9 cellular contexts compared by ENCODE assay signal in the genomic region with DNA sequence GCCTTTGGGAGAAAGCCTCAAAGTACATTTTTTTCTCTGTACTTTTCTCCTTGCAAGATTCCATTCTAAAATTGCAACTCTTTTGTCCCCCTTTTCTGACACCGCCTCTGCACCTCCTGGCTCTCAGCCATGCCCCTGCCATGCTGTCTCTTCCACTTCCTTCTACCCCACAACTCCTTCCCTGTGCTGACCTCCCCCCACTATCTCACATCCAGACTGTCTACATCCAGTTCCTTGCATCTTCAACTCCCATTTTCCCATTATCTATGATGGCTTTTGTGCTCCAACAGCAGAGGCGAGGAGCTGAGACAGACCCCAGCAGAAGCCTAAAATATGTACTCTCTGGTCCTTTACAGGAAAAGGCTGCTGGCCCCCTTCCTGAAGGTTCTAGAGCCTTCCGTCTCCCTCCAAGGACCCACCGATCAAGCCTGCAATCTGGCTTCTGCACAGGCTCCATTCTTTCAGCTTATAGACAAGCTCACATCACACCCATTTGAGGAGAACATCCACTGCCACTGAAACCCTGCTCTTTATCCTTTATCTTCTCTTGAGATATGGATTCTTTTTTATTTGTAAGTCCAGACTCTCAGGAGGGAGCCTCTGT. TPM values are rescaled to one million over a fixed set of nuclear protein-coding genes. Genes with fewer than 3 reads are reported as not detected.
DNase-seq lines count a peak whose midpoint lies in the region; ATAC-seq and TF ChIP-seq lines count a peak whose summit lies in the region.
"Had no signal": no experiment of that assay in that cellular context is flagged by ENCODE, and none has a peak within 500 bp of the region (broad histone marks: within the 10 kb centered on the region; RNA-seq: fewer than 3 reads in every experiment).

No MANE protein-coding gene starts in this region.

- H3K27ac ChIP-seq in epithelial cell of prostate (peak overlapping the region; percentile 64), stomach (peak overlapping the region in 4 of 5 donors; percentile 86 to 90 (median 89))

- peaks cover 33% of the 10 kb centered on the region for H3K4me1 Mint-ChIP-seq in T-helper 2 cell treated with Interferon-gamma antibody and Interleukin-4, amounts not matched to agents 5 μg/mL and 100 μg/mL, for 36 hours (ENCODE audit: low read depth)
- H3K4me1 Mint-ChIP-seq in activated CD8-positive, alpha-beta T cell treated with anti-CD3 and anti-CD28 coated beads for 36 hours (ENCODE audit: low read depth) = peaks cover 46% of the 10 kb centered on the region

- no peak for TF ChIP-seq POLR2A in stomach (IDR thresholded peaks at IDR 0.05)

- H3K36me3 ChIP-seq in stomach = no peaks in the 10 kb centered on the region

- no peak for TF ChIP-seq CTCF in activated CD8-positive, alpha-beta T cell treated with anti-CD3 and anti-CD28 coated beads for 36 hours (IDR thresholded peaks at IDR 0.05)
- TF ChIP-seq CTCF in stomach (IDR thresholded peaks at IDR 0.05) = no peak

- no peaks in the 10 kb centered on the region for H3K27me3 Mint-ChIP-seq in T-helper 2 cell treated with Interferon-gamma antibody and Interleukin-4, amounts not matched to agents 5 μg/mL and 100 μg/mL, for 36 hours (ENCODE audit: low read depth)
- no peaks in the 10 kb centered on the region for H3K27me3 Mint-ChIP-seq in activated CD8-positive, alpha-beta T cell treated with anti-CD3 and anti-CD28 coated beads for 36 hours

- no peak overlapping the region for H3K4me3 ChIP-seq in stomach

- CTCF ChIA-PET in activated CD8-positive, alpha-beta T cell treated with anti-CD3 and anti-CD28 coated beads for 36 hours (lab: Charles Lee) = interaction anchor here (1.4 kb wide), 1 partner anchor 11 kb away, joined by 4 read pairs; no protein-coding TSS in a partner anchor

- POLR2A ChIA-PET in activated CD8-positive, alpha-beta T cell treated with anti-CD3 and anti-CD28 coated beads for 36 hours (lab: Charles Lee) = no interaction called here

- 81 to 91% (median 85%) methylated on average over 4 of the region's 4 CpGs for WGBS in stomach, 5 donors

- TF ChIP-seq EP300 in stomach (IDR thresholded peaks at IDR 0.05) = no peak

- intact Hi-C loops in activated CD8-positive, alpha-beta T cell treated with anti-CD3 and anti-CD28 coated beads for 36 hours (cut with micrococcal nuclease) = no loop called here
- intact Hi-C loops in stomach (cut with DNase I; ENCODE audit: low total_unique reads) = no loop called here

- H3K4me3 Mint-ChIP-seq in T-helper 2 cell treated with Interferon-gamma antibody and Interleukin-4, amounts not matched to agents 5 μg/mL and 100 μg/mL, for 36 hours = peak overlapping the region; percentile 53
- peak overlapping the region; percentile 28 for H3K4me3 Mint-ChIP-seq in activated CD8-positive, alpha-beta T cell treated with anti-CD3 and anti-CD28 coated beads for 36 hours

- DNase-seq in T-helper 2 cell treated with Interferon-gamma antibody and Interleukin-4, amounts not matched to agents 5 μg/mL and 100 μg/mL, for 36 hours (ENCODE audit: low spot score) = no peak
- no peak for DNase-seq in T-helper 2 cell
- no peak for DNase-seq in activated CD8-positive, alpha-beta T cell treated with anti-CD3 and anti-CD28 coated beads for 36 hours
- no peak for DNase-seq in epithelial cell of prostate (ENCODE audit: low read depth, low spot score)
- DNase-seq in stomach = no peak
- no peak for DNase-seq in stimulated activated CD4-positive, alpha-beta T cell treated with anti-CD3 and anti-CD28 coated beads, Interleukin-4, amount 100 ng/mL, for 1 hour
- no peak for DNase-seq in T-helper 1 cell
- DNase-seq: NCI-H748 treated with DMSO at 0.1 percent for 48 hours had no signal

- H3K27me3 ChIP-seq in stomach = no peaks in the 10 kb centered on the region

- no peak for ATAC-seq in activated CD8-positive, alpha-beta T cell treated with anti-CD3 and anti-CD28 coated beads for 36 hours
- ATAC-seq in GM21528 (IDR thresholded peaks at IDR 0.05; ENCODE audit: low FRiP score, unreplicated experiment) = no peak

- H3K4me1 ChIP-seq in stomach = peaks cover 53 to 93% (median 75%) of the 10 kb centered on the region in 4 donors

- no peaks in the 10 kb centered on the region for H3K9me3 ChIP-seq in stomach

- H3K27ac Mint-ChIP-seq in T-helper 2 cell treated with Interferon-gamma antibody and Interleukin-4, amounts not matched to agents 5 μg/mL and 100 μg/mL, for 36 hours = no peak overlapping the region
- peak overlapping the region; percentile 78 for H3K27ac Mint-ChIP-seq in activated CD8-positive, alpha-beta T cell treated with anti-CD3 and anti-CD28 coated beads for 36 hours

- no peaks in the 10 kb centered on the region for H3K9me3 Mint-ChIP-seq in T-helper 2 cell treated with Interferon-gamma antibody and Interleukin-4, amounts not matched to agents 5 μg/mL and 100 μg/mL, for 36 hours
- H3K9me3 Mint-ChIP-seq in activated CD8-positive, alpha-beta T cell treated with anti-CD3 and anti-CD28 coated beads for 36 hours = no peaks in the 10 kb centered on the region

- H3K36me3 Mint-ChIP-seq in T-helper 2 cell treated with Interferon-gamma antibody and Interleukin-4, amounts not matched to agents 5 μg/mL and 100 μg/mL, for 36 hours (ENCODE audit: low read depth) = no peaks in the 10 kb centered on the region
- no peaks in the 10 kb centered on the region for H3K36me3 Mint-ChIP-seq in activated CD8-positive, alpha-beta T cell treated with anti-CD3 and anti-CD28 coated beads for 36 hours (ENCODE audit: low read depth)

RNA-seq across cellular contexts. Expression of gene RFX2, which starts 50.2 kb away (rescaled TPM):
- total RNA-seq in activated CD8-positive, alpha-beta T cell treated with anti-CD3 and anti-CD28 coated beads for 36 hours = 10 to 100 TPM in 1 of 2 experiments, 1 to 10 TPM in 1; 8.9 to 10.5 TPM
- 100 to 1,000 TPM in 1 of 5 donors, 10 to 100 TPM in 1, 1 to 10 TPM in 3; 1.2 to 123 (median 8.9) TPM for total RNA-seq in stomach
- polyA plus RNA-seq in stomach = 1 to 10 TPM; 1.8 to 7.9 (median 6.4) TPM
